1 cellular context compared by ENCODE assay signal in the genomic region with DNA sequence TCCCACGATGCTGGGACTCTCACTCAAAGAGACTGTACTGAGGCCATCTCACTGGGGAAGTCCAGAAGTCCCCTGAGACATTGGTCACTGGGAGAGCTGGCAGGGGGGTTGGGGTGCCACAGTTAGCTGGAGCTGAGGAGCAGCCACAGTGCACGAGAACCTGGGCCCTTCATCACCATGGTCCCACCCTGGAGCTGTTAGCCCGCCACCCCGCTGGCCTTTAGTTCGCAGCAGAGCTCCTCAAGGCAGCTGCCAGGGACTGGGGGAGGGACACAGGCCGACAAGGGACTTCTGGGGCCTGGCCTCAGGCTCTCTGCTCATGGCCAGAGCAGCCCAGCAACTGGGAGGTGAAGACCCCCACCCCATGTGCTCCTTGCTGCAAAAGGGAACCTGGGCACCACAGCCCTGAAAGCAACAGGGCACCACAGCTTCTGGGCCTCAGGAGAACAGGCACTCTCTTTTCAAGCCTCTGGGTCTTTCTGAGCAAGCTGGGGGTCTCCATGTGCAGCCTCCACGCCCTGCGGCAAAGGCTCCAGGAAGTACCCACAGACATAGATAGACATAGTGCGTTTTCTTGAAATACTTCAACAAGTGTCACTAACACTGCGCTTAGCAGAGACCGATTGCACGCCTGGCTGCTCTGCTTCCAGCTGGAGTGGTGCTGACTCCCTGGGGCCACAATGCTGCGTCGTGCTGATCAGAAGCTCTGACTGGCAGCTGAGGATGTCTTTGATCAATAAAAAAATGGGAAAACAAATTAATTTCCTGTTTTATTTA.
TF ChIP-seq lines count a peak whose summit lies in the region.

No MANE protein-coding gene starts in this region.

TF ChIP-seq in endothelial cell of umbilical vein, 7 proteins besides CTCF, POLR2A, EP300 and RAD21 (continued from another document):
- no peak for TF ChIP-seq MAX (IDR thresholded peaks at IDR 0.05; ENCODE audit: insufficient read depth, insufficient read length)
- TF ChIP-seq FOS (IDR thresholded peaks at IDR 0.05; ENCODE audit: borderline replicate concordance, insufficient read depth, low read length) = no peak
- TF ChIP-seq JUN (IDR thresholded peaks at IDR 0.05; ENCODE audit: borderline replicate concordance, insufficient read depth, insufficient read length, low read depth) = no peak
- no peak for TF ChIP-seq EZH2 (IDR thresholded peaks at IDR 0.05; ENCODE audit: borderline replicate concordance, low read depth, low read length, severe bottlenecking)
- no peak for TF ChIP-seq MYC (IDR thresholded peaks at IDR 0.05; ENCODE audit: low read depth, low read length)
